Comparison of ENCODE assay signal across 17 cellular contexts in the genomic region with DNA sequence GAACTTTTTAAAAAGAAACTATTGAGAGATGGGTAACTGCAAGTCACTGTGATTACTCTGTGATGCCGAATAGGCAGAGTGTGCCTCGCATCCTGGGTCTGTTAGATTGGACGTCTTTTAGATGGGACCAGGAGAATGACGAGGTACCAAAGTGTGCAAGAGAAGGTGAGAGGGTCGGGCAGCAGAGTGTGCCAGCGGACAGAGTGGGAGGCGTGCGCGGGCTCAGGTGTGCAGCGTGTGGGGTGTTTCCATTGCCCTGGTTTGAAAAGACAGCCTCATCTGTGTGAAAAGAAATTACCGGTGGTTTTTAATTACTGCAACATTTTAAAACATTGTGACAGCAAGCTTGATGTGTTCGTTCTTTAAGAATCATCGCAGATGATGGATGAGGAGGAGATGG. TPM values are rescaled to one million over a fixed set of nuclear protein-coding genes. Genes with fewer than 3 reads are reported as not detected.
DNase-seq lines count a peak whose midpoint lies in the region; ATAC-seq and TF ChIP-seq lines count a peak whose summit lies in the region.
"Had no signal": no experiment of that assay in that cellular context is flagged by ENCODE, and none has a peak within 500 bp of the region (broad histone marks: within the 10 kb centered on the region; RNA-seq: fewer than 3 reads in every experiment).

No MANE protein-coding gene starts in this region.

- H3K4me2 ChIP-seq in osteoblast (ENCODE audit: insufficient read depth, low read length): no peak overlapping the region
- H3K4me2 ChIP-seq: A549; BLaER1 treated with 17β-estradiol and CSF1 and Interleukin-3, amounts not matched to agents 10 nM and 100 nM had no signal

- no peaks in the 10 kb centered on the region for H3K9me3 ChIP-seq in osteoblast (ENCODE audit: low read depth, low read length)
- H3K9me3 ChIP-seq: A549; BLaER1 treated with 17β-estradiol and CSF1 and Interleukin-3, amounts not matched to agents 10 nM and 100 nM; Caco-2 had no signal

- peaks cover 43% of the 10 kb centered on the region for H3K27me3 ChIP-seq in osteoblast (ENCODE audit: insufficient read depth, low read length)

- H4K20me1 ChIP-seq in osteoblast (ENCODE audit: insufficient read depth, low read length): peaks cover 1% of the 10 kb centered on the region

- H3K4me3 Mint-ChIP-seq in glutamatergic neuron (ENCODE audit: unreplicated experiment): peak overlapping the region; percentile 1
- H3K4me3 Mint-ChIP-seq: B cell; CD4-positive, alpha-beta T cell; CD8-positive, alpha-beta T cell had no signal

- ATAC-seq in Right ventricle myocardium inferior: no peak
- no peak for ATAC-seq in left cardiac atrium
- no peak for ATAC-seq in HG02885 (IDR thresholded peaks at IDR 0.05; ENCODE audit: poor library complexity, unreplicated experiment)
- ATAC-seq: A549; CD8-positive, alpha-beta T cell had no signal

- TF ChIP-seq CTCF in glutamatergic neuron (IDR thresholded peaks at IDR 0.05; ENCODE audit: partially characterized antibody, unreplicated experiment) (no peak), osteoblast (IDR thresholded peaks at IDR 0.05; ENCODE audit: extremely low read depth, low read depth, low read length) (no peak)

- no peaks in the 10 kb centered on the region for H3K4me1 ChIP-seq in osteoblast (ENCODE audit: insufficient read depth, low read length)
- H3K4me1 ChIP-seq: A549, Caco-2 had no signal

- no peak overlapping the region for H3K27ac Mint-ChIP-seq in glutamatergic neuron (ENCODE audit: unreplicated experiment)
- H3K27ac Mint-ChIP-seq: B cell; CD4-positive, alpha-beta T cell; CD8-positive, alpha-beta T cell had no signal

- H3K4me1 Mint-ChIP-seq in glutamatergic neuron (ENCODE audit: low read depth, unreplicated experiment): peaks cover 22% of the 10 kb centered on the region
- H3K4me1 Mint-ChIP-seq: B cell had no signal

- peaks cover 12% of the 10 kb centered on the region for H3K27me3 Mint-ChIP-seq in glutamatergic neuron (ENCODE audit: unreplicated experiment)

- H3K79me2 ChIP-seq in osteoblast (ENCODE audit: insufficient read depth, low read length): no peaks in the 10 kb centered on the region

- H3K27ac ChIP-seq in osteoblast (ENCODE audit: low read depth, low read length): no peak overlapping the region
- H3K27ac ChIP-seq: 22Rv1; A549; BLaER1 treated with 17β-estradiol and CSF1 and Interleukin-3, amounts not matched to agents 10 nM and 100 nM; C4-2B had no signal

- H3K36me3 ChIP-seq in osteoblast (ENCODE audit: insufficient read depth, low read length): no peaks in the 10 kb centered on the region
- H3K36me3 ChIP-seq: BLaER1 treated with 17β-estradiol and CSF1 and Interleukin-3, amounts not matched to agents 10 nM and 100 nM had no signal

- no peak overlapping the region for H3K4me3 ChIP-seq in osteoblast (ENCODE audit: insufficient read depth, low read length)
- H3K4me3 ChIP-seq: A549; BLaER1 treated with 17β-estradiol and CSF1 and Interleukin-3, amounts not matched to agents 10 nM and 100 nM had no signal

- intact Hi-C loops in Right ventricle myocardium inferior (cut with DNase I) (no loop called here), left cardiac atrium (cut with DNase I) (no loop called here)

- DNase-seq in Right ventricle myocardium inferior (ENCODE audit: missing footprints) (peak; percentile 20), left cardiac atrium (no peak), glutamatergic neuron (peak; percentile 2), osteoblast (ENCODE audit: insufficient read length, low spot score, missing footprints) (peak; percentile 54)
- DNase-seq: AML-193; Caco-2; Calu3; CD4-positive, alpha-beta T cell; GF-D8 had no signal

- no peaks in the 10 kb centered on the region for H3K36me3 Mint-ChIP-seq in glutamatergic neuron (ENCODE audit: unreplicated experiment)
- H3K36me3 Mint-ChIP-seq: CD8-positive, alpha-beta T cell had no signal

- peaks cover 10% of the 10 kb centered on the region for H3K9me3 Mint-ChIP-seq in glutamatergic neuron (ENCODE audit: unreplicated experiment)
- H3K9me3 Mint-ChIP-seq: CD4-positive, alpha-beta T cell; CD8-positive, alpha-beta T cell had no signal

- H2AFZ ChIP-seq in osteoblast (ENCODE audit: low read length): no peak overlapping the region

RNA-seq across cellular contexts. Expression of a gene that starts 4.2 kb away (rescaled TPM):
- total RNA-seq in Right ventricle myocardium inferior (0.22 TPM), left cardiac atrium (under 1 TPM in 1 of 2 donors, not detected in 1; 0.37 TPM), glutamatergic neuron (ENCODE audit: unreplicated experiment) (0.51 TPM), osteoblast (not detected in 2 replicates)
- total RNA-seq: A172; B cell; Caco-2; Calu3; CD4-positive, alpha-beta T cell; CD8-positive, alpha-beta T cell had no signal

RNA-seq across cellular contexts. Expression of a gene that starts 22.8 kb away (rescaled TPM):
- total RNA-seq in Right ventricle myocardium inferior (not detected), left cardiac atrium (not detected), glutamatergic neuron (ENCODE audit: unreplicated experiment) (1.8 TPM), osteoblast (not detected in 2 replicates)
- total RNA-seq: A172, B cell, Caco-2, Calu3 had no signal
